ENCODE assay signal across 8 cellular contexts in genomic region chr7:24965831-24966708, GRCh38. TPM values are rescaled to one million over a fixed set of nuclear protein-coding genes. Genes with fewer than 3 reads are reported as not detected.
DNase-seq lines count a peak whose midpoint lies in the region; ATAC-seq, FAIRE-seq and TF ChIP-seq lines count a peak whose summit lies in the region.

No MANE protein-coding gene starts in this region.

- POLR2A ChIA-PET in K562 (lab: Yijun Ruan, JAX) = interaction anchor here (0.8 to 1.2 kb wide), 5 partner anchors 8 to 102 kb away, joined by 3 read pairs; no protein-coding TSS in a partner anchor

- TF ChIP-seq EP300 in K562 (IDR thresholded peaks at IDR 0.05; ENCODE audit: low read length) = no peak

- H3K9me3 Mint-ChIP-seq in CD14-positive monocyte (peaks cover 0 to 3% (median 0%) of the 10 kb centered on the region in 7 donors), natural killer cell (no peaks in the 10 kb centered on the region), nephron progenitor cell (no peaks in the 10 kb centered on the region)

- no peak for TF ChIP-seq POLR2A in K562 (conservative IDR thresholded peaks at IDR 0.05)

- no peaks in the 10 kb centered on the region for H3K9me3 ChIP-seq in K562 (replicated peaks; ENCODE audit: control insufficient read depth, insufficient read depth, low read depth, low read length)

- H3K36me3 Mint-ChIP-seq in CD14-positive monocyte = peaks cover 0 to 1% of the 10 kb centered on the region in 2 donors
- no peaks in the 10 kb centered on the region for H3K36me3 Mint-ChIP-seq in natural killer cell
- H3K36me3 Mint-ChIP-seq in nephron progenitor cell (ENCODE audit: low read depth) = no peaks in the 10 kb centered on the region

- peak; percentile 65 for FAIRE-seq in K562 (lab: Jason Lieb, UNC)

- CTCF ChIA-PET in K562 (lab: Yijun Ruan, JAX; ENCODE audit: low intra/inter-chr PET ratio) = no interaction called here

- intact Hi-C loops in CD14-positive monocyte (cut with micrococcal nuclease) = no loop called here
- intact Hi-C loops in K562 (cut with micrococcal nuclease) = no loop called here
- intact Hi-C loops in natural killer cell (cut with micrococcal nuclease) = no loop called here

- H3K4me2 ChIP-seq in K562 (ENCODE audit: insufficient read depth, low read length) = peak overlapping the region; percentile 33

- H3K36me3 ChIP-seq in K562 (ENCODE audit: control insufficient read depth, insufficient read depth, low read length) = no peaks in the 10 kb centered on the region

- H3K4me1 ChIP-seq in K562 (replicated peaks in 1 of 2; ENCODE audit: control insufficient read depth in 2 of 2, insufficient read depth in 2 of 2, low read length in 2 of 2) = peaks cover 13 to 44% of the 10 kb centered on the region in 2 experiments

- H2AFZ ChIP-seq in K562 (ENCODE audit: low read depth, low read length) = no peak overlapping the region

- H3K4me1 Mint-ChIP-seq in CD14-positive monocyte = peaks cover 49% of the 10 kb centered on the region
- peaks cover 77 to 80% of the 10 kb centered on the region in 2 donors for H3K4me1 Mint-ChIP-seq in natural killer cell
- H3K4me1 Mint-ChIP-seq in nephron progenitor cell = peaks cover 8% of the 10 kb centered on the region

- H3K4me3 ChIP-seq in K562 = no peak overlapping the region

- no peaks in the 10 kb centered on the region for H3K27me3 ChIP-seq in K562 (ENCODE audit: control insufficient read depth in 2 of 2, insufficient read depth in 2 of 2, low read length in 2 of 2)

- no peak for TF ChIP-seq RAD21 in K562 (CRISPR knock-in tag; conservative IDR thresholded peaks at IDR 0.05 in 1 of 2, IDR thresholded peaks at IDR 0.05 in 1 of 2)

- H3K79me2 ChIP-seq in K562 (ENCODE audit: control insufficient read depth, insufficient read depth, low read length) = peaks cover 94% of the 10 kb centered on the region

- DNase-seq in CD14-positive monocyte (ENCODE audit: low spot score) (no peak), NCI-H524 treated with DMSO at 0.1 percent for 48 hours (lab: John Stamatoyannopoulos, UW) (peak; percentile 47), K562 (ENCODE audit: extremely low read depth in 1 of 4, low spot score in 3 of 4) (peak; percentile 17 to 58 (median 34)), natural killer cell (peak; percentile 22), NCI-H2107 treated with DMSO at 0.1 percent for 48 hours (lab: John Stamatoyannopoulos, UW; ENCODE audit: unreplicated experiment) (no peak), nephron progenitor cell (no peak)

- TF ChIP-seq CTCF in CD14-positive monocyte (IDR thresholded peaks at IDR 0.05) = no peak
- TF ChIP-seq CTCF in K562 (IDR thresholded peaks at IDR 0.05 in 2 of 3, conservative IDR thresholded peaks at IDR 0.05 in 1 of 3; ENCODE audit: insufficient read depth in 2 of 3, low read depth in 1 of 3, low read length in 3 of 3) = no peak
- no peak for TF ChIP-seq CTCF in natural killer cell (IDR thresholded peaks at IDR 0.05)
- TF ChIP-seq CTCF in nephron progenitor cell (IDR thresholded peaks at IDR 0.05) = no peak

- H3K27me3 Mint-ChIP-seq in CD14-positive monocyte (ENCODE audit: low read depth in 3 of 3) (peaks cover 0 to 1% (median 1%) of the 10 kb centered on the region in 3 donors), natural killer cell (ENCODE audit: low read depth in 2 of 2) (no peaks in the 10 kb centered on the region), nephron progenitor cell (ENCODE audit: low read depth, poor library complexity) (peaks cover 2% of the 10 kb centered on the region)

- H3K4me3 Mint-ChIP-seq in CD14-positive monocyte = peak overlapping the region; percentile 13 to 80
- H3K4me3 Mint-ChIP-seq in natural killer cell = peak overlapping the region; percentile 78
- no peak overlapping the region for H3K4me3 Mint-ChIP-seq in nephron progenitor cell

- BruUV-seq in K562 (replicated peaks; lab: Mats Ljungman, UMichigan) = no TSS peak

- no peak overlapping the region for H3K27ac ChIP-seq in K562 (ENCODE audit: extremely low read depth, low read depth, low read length)

- no peak overlapping the region for H3K9ac ChIP-seq in K562 (ENCODE audit: insufficient read depth in 1 of 2, low read depth in 2 of 2, low read length in 2 of 2)

- peaks cover 15% of the 10 kb centered on the region; the same call in 1 of the 2 replicates for H4K20me1 ChIP-seq in K562 (replicated peaks; ENCODE audit: control insufficient read depth, insufficient read depth, low read length)

- peak overlapping the region in 4 of 7 donors; percentile 19 to 62 (median 48) for H3K27ac Mint-ChIP-seq in CD14-positive monocyte
- H3K27ac Mint-ChIP-seq in natural killer cell = peak overlapping the region; percentile 88 to 90
- no peak overlapping the region for H3K27ac Mint-ChIP-seq in nephron progenitor cell

- ATAC-seq in GM18870 (IDR thresholded peaks at IDR 0.05; ENCODE audit: unreplicated experiment) (peak; percentile 85), HG02981 (IDR thresholded peaks at IDR 0.05; ENCODE audit: unreplicated experiment) (peak; percentile 72), K562 (peak; percentile 87), natural killer cell (peak; percentile 76 to 82 (median 79))

- in situ Hi-C loops in K562 (cut with MboI) = no loop called here

- no peaks in the 10 kb centered on the region for H3K9me1 ChIP-seq in K562 (ENCODE audit: control insufficient read depth, insufficient read depth, low read length)

- WGBS in K562 (ENCODE audit: insufficient coverage, low coverage, missing lambda C conversion rate) = 22% methylated on average over 8 of the region's 8 CpGs

TF ChIP-seq in K562, 482 proteins besides CTCF, POLR2A, EP300 and RAD21 (continues in another document):
- TF ChIP-seq CREB1 (IDR thresholded peaks at IDR 0.05) (no peak), CREB1 (CRISPR knock-in tag; IDR thresholded peaks at IDR 0.05) (no peak), SNIP1 (IDR thresholded peaks at IDR 0.05; ENCODE audit: low read depth) (no peak), ZNF766 (CRISPR knock-in tag; conservative IDR thresholded peaks at IDR 0.05) (no peak), TFAP4 (CRISPR knock-in tag; IDR thresholded peaks at IDR 0.05; ENCODE audit: borderline replicate concordance) (peak; percentile 87), ZNF444 (CRISPR knock-in tag; IDR thresholded peaks at IDR 0.05) (no peak), CHD2 (IDR thresholded peaks at IDR 0.05; ENCODE audit: low read depth, low read length) (no peak), ZNF146 (CRISPR knock-in tag; IDR thresholded peaks at IDR 0.05; ENCODE audit: unreplicated experiment) (no peak), FOXJ2 (tag; IDR thresholded peaks at IDR 0.05) (no peak), KDM1A (IDR thresholded peaks at IDR 0.05) (no peak), MAZ (CRISPR knock-in tag; conservative IDR thresholded peaks at IDR 0.05 in 1 of 2, IDR thresholded peaks at IDR 0.05 in 1 of 2) (0 out of 4 replicates have a peak, but pooled peaks of 1 of the 2 experiments have one; percentile 41), HDAC1 (IDR thresholded peaks at IDR 0.05) (0 out of 4 replicates have a peak, but pooled peaks of 1 of the 2 experiments have one; percentile 28), ZBTB17 (CRISPR knock-in tag; IDR thresholded peaks at IDR 0.05) (no peak), HDAC2 (IDR thresholded peaks at IDR 0.05) (no peak), CBFA2T3 (IDR thresholded peaks at IDR 0.05) (peak; percentile 41), HDAC3 (IDR thresholded peaks at IDR 0.05; ENCODE audit: borderline replicate concordance, partially characterized antibody) (no peak)
- TF ChIP-seq, protein P1, sequence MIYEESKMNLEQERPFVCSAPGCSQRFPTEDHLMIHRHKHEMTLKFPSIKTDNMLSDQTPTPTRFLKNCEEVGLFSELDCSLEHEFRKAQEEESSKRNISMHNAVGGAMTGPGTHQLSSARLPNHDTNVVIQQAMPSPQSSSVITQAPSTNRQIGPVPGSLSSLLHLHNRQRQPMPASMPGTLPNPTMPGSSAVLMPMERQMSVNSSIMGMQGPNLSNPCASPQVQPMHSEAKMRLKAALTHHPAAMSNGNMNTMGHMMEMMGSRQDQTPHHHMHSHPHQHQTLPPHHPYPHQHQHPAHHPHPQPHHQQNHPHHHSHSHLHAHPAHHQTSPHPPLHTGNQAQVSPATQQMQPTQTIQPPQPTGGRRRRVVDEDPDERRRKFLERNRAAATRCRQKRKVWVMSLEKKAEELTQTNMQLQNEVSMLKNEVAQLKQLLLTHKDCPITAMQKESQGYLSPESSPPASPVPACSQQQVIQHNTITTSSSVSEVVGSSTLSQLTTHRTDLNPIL (CRISPR knock-in tag; IDR thresholded peaks at IDR 0.05) = no peak

RNA-seq across cellular contexts. Expression of gene OSBPL3, which starts 13.9 kb away (rescaled TPM):
- polyA plus RNA-seq in CD14-positive monocyte (1 to 10 TPM; 2.6 to 3.7 TPM), K562 (2011; rRNA removed) (23.8 and 34.0 TPM in 2 replicates), K562 (2014; fragmentation: Illumina TruSeq; extraction: Trizol) (24.9 and 29.9 TPM in 2 replicates), K562 (2014; fragmentation: Nextera tagmentation; extraction: Ambion mirVana) (1 to 10 TPM; 4.8 to 6.8 TPM), K562 (2014; rRNA removed) (20.3 and 21.2 TPM in 2 replicates)
- total RNA-seq in K562 (2011; cell fraction: chromatin; rRNA removed; ENCODE audit: low replicate concordance) = 124 and 131 TPM in 2 replicates
- total RNA-seq in K562 (2011; cell fraction: nucleolus; rRNA removed) = 33.5 and 46.1 TPM in 2 replicates
- total RNA-seq in K562 (2011; cell fraction: nucleoplasm; rRNA removed) = 48.8 and 79.4 TPM in 2 replicates
- total RNA-seq in K562 (2014; rRNA removed) (16.3 and 22.1 TPM in 2 replicates), K562 (2014; rRNA removed; fragmentation: Illumina TruSeq; extraction: Trizol) (33.4 and 39.0 TPM in 2 replicates), K562 (2015; rRNA removed; fragmentation: Illumina TruSeq; extraction: Trizol) (25.4 and 26.5 TPM in 2 replicates), K562 (2021) (35.0 and 37.2 TPM in 2 replicates), natural killer cell (10 to 100 TPM; 50.7 to 99.1 (median 65.1) TPM)
- polyA plus RNA-seq in K562 (2011; cell fraction: cytosol; rRNA removed) = 7.9 and 9.7 TPM in 2 replicates
- 50.5 and 63.2 TPM in 2 replicates for polyA plus RNA-seq in K562 (2011; cell fraction: nucleus; rRNA removed)
- 13.1 and 17.7 TPM in 2 replicates for polyA plus RNA-seq in K562 (2012)
- 70.4 and 71.2 TPM in 2 replicates for polyA minus RNA-seq in K562 (2011; rRNA and poly(A)+ RNA removed)
- polyA minus RNA-seq in K562 (2011; cell fraction: cytosol; rRNA and poly(A)+ RNA removed) = 20.3 and 33.0 TPM in 2 replicates
- polyA minus RNA-seq in K562 (2011; cell fraction: nucleus; rRNA and poly(A)+ RNA removed) = 46.0 and 48.3 TPM in 2 replicates

Comparison
In these comparisons a context has a peak if more than half of its experiments do, and no peak if none do; other contexts are left out.
1. DNase-seq: peak in NCI-H524 treated with DMSO at 0.1 percent for 48 hours (single experiment), K562 (4 of 4) and natural killer cell (single experiment); none in CD14-positive monocyte (single experiment), NCI-H2107 treated with DMSO at 0.1 percent for 48 hours (single experiment) and nephron progenitor cell (single experiment).
2. Peak in every context shown above with its lines, with median percentiles within 50 percentile points of each other: ATAC-seq.